12 cellular contexts compared by ENCODE assay signal in genomic region chr3:114582929-114583328, GRCh38.
DNase-seq lines count a peak whose midpoint lies in the region; ATAC-seq and TF ChIP-seq lines count a peak whose summit lies in the region.
"Had no signal": no experiment of that assay in that cellular context is flagged by ENCODE, and none has a peak within 500 bp of the region (broad histone marks: within the 10 kb centered on the region; RNA-seq: fewer than 3 reads in every experiment).

No MANE protein-coding gene starts in this region.

- H3K4me1 Mint-ChIP-seq in stimulated activated naive CD8-positive, alpha-beta T cell treated with anti-CD3 and anti-CD28 coated beads, Interleukin-15, amount 100 ng/mL, for 72 hours, result peaks cover 26% of the 10 kb centered on the region
- H3K4me1 Mint-ChIP-seq in natural killer cell, result peaks cover 6 to 10% of the 10 kb centered on the region in 2 donors

- no peak for TF ChIP-seq CTCF in natural killer cell (IDR thresholded peaks at IDR 0.05)

- DNase-seq in stimulated activated CD4-positive, alpha-beta T cell treated with anti-CD3 and anti-CD28 coated beads, Interleukin-4, amount 100 ng/mL, for 24 hours, result peak; percentile 5
- DNase-seq in stimulated activated CD4-positive, alpha-beta T cell treated with anti-CD3 and anti-CD28 coated beads, Interleukin-4, amount 100 ng/mL, for 1 hour, result no peak
- peak; percentile 4 to 42 for DNase-seq in stimulated activated naive CD8-positive, alpha-beta T cell treated with anti-CD3 and anti-CD28 coated beads, Interleukin-15, amount 100 ng/mL, for 72 hours
- DNase-seq in iPS-NIHi11 (ENCODE audit: low spot score), result no peak
- DNase-seq in natural killer cell, result no peak
- no peak for DNase-seq in NCI-H1417 treated with DMSO at 0.1 percent for 48 hours (lab: John Stamatoyannopoulos, UW)
- DNase-seq: BE2C, IMR-90, NCI-H510A had no signal

- peak overlapping the region in 1 of 2 donors; percentile 32 for H3K4me3 Mint-ChIP-seq in stimulated activated naive CD8-positive, alpha-beta T cell treated with anti-CD3 and anti-CD28 coated beads, Interleukin-15, amount 100 ng/mL, for 72 hours
- no peak overlapping the region for H3K4me3 Mint-ChIP-seq in natural killer cell

- peak; percentile 89 for ATAC-seq in GM21619 (IDR thresholded peaks at IDR 0.05; ENCODE audit: unreplicated experiment)
- ATAC-seq in HG03139 (IDR thresholded peaks at IDR 0.05; ENCODE audit: unreplicated experiment), result peak; percentile 75
- ATAC-seq in stimulated activated naive CD8-positive, alpha-beta T cell treated with anti-CD3 and anti-CD28 coated beads, Interleukin-15, amount 100 ng/mL, for 72 hours, result peak; percentile 90
- no peak for ATAC-seq in natural killer cell
- ATAC-seq: left lobe of liver had no signal

- H3K9me3 Mint-ChIP-seq in stimulated activated naive CD8-positive, alpha-beta T cell treated with anti-CD3 and anti-CD28 coated beads, Interleukin-15, amount 100 ng/mL, for 72 hours, result no peaks in the 10 kb centered on the region
- H3K9me3 Mint-ChIP-seq in natural killer cell, result no peaks in the 10 kb centered on the region

- intact Hi-C loops in natural killer cell (cut with micrococcal nuclease), result no loop called here

- no peaks in the 10 kb centered on the region for H3K36me3 Mint-ChIP-seq in natural killer cell

- no peaks in the 10 kb centered on the region for H3K27me3 Mint-ChIP-seq in stimulated activated naive CD8-positive, alpha-beta T cell treated with anti-CD3 and anti-CD28 coated beads, Interleukin-15, amount 100 ng/mL, for 72 hours
- no peaks in the 10 kb centered on the region for H3K27me3 Mint-ChIP-seq in natural killer cell (ENCODE audit: low read depth in 2 of 2)

- no peak overlapping the region for H3K27ac Mint-ChIP-seq in stimulated activated naive CD8-positive, alpha-beta T cell treated with anti-CD3 and anti-CD28 coated beads, Interleukin-15, amount 100 ng/mL, for 72 hours
- no peak overlapping the region for H3K27ac Mint-ChIP-seq in natural killer cell

Comparison
In these comparisons a context has a peak if more than half of its experiments do, and no peak if none do; other contexts are left out.
1. DNase-seq: peak in stimulated activated CD4-positive, alpha-beta T cell treated with anti-CD3 and anti-CD28 coated beads, Interleukin-4, amount 100 ng/mL, for 24 hours (single experiment) and stimulated activated naive CD8-positive, alpha-beta T cell treated with anti-CD3 and anti-CD28 coated beads, Interleukin-15, amount 100 ng/mL, for 72 hours (2 of 2); none in stimulated activated CD4-positive, alpha-beta T cell treated with anti-CD3 and anti-CD28 coated beads, Interleukin-4, amount 100 ng/mL, for 1 hour (single experiment), iPS-NIHi11 (single experiment), natural killer cell (single experiment) and NCI-H1417 treated with DMSO at 0.1 percent for 48 hours (single experiment).
2. ATAC-seq: peak in GM21619 (single experiment), HG03139 (single experiment) and stimulated activated naive CD8-positive, alpha-beta T cell treated with anti-CD3 and anti-CD28 coated beads, Interleukin-15, amount 100 ng/mL, for 72 hours (single experiment); none in natural killer cell (0 of 3).